ENCODE assay signal across 1 cellular context in the genomic region with DNA sequence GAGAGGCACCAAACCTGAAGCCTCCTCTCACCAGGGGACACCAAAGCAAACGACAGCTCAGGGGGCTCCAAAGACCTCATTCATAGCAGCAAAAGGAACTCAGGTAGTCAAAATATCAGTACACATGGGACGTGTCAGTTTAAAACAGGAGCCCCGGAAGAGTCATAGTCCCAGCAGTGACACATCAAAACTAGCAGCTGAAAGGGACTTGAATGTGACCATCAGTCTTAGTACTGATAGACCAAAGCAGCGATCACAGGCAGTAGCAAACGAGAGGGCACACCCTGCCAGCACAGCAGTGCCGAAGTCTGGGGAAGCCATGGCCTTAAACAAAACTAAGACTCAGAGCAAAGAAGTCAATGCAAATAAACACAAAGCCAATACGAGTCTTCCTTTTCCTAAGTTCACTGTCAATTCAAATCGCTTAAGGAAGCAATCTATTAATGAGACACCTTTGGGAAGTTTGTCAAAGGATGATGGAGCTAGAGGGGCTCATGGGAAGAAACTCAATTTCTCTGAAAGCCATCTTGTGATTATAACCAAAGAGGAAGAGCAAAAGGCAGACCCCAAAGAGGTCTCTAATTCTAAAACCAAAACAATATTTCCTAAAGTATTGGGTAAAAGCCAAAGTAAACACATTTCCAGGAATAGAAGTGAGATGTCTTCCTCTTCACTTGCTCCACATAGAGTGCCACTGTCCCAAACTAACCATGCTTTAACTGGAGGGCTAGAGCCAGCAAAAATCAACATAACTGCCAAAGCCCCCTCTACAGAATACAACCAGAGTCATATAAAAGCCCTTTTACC.
A peak's percentile ranks its signal among the peaks of the same experiment; 100 is the strongest.
TF ChIP-seq lines count a peak whose summit lies in the region.

No MANE protein-coding gene starts in this region.

TF ChIP-seq in HCT116, 20 proteins besides CTCF, POLR2A, EP300 and RAD21 (continued from another document):
- no peak for TF ChIP-seq SIN3A (IDR thresholded peaks at IDR 0.05; ENCODE audit: low read depth)
- TF ChIP-seq, protein P1, sequence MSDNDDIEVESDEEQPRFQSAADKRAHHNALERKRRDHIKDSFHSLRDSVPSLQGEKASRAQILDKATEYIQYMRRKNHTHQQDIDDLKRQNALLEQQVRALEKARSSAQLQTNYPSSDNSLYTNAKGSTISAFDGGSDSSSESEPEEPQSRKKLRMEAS (IDR thresholded peaks at IDR 0.05): peak; percentile 24; the same call in 1 of the 2 replicates
- TF ChIP-seq CEBPB (IDR thresholded peaks at IDR 0.05; ENCODE audit: low read depth): no peak
- no peak for TF ChIP-seq JUND (IDR thresholded peaks at IDR 0.05)
- no peak for TF ChIP-seq TCF7L2 (IDR thresholded peaks at IDR 0.05; ENCODE audit: borderline replicate concordance, extremely low read depth, insufficient read depth, insufficient read length)
- no peak for TF ChIP-seq SRF (IDR thresholded peaks at IDR 0.05; ENCODE audit: low read depth)
- TF ChIP-seq POLR2AphosphoS5 (IDR thresholded peaks at IDR 0.05; ENCODE audit: low read depth, low read length): no peak
- no peak for TF ChIP-seq EZH2phosphoT487 (IDR thresholded peaks at IDR 0.05; ENCODE audit: borderline replicate concordance)
